In genomic region chr6:156933201-156934053, GRCh38 we compare ENCODE assay signal across 1 cellular context.
TF ChIP-seq lines count a peak whose summit lies in the region.

No MANE protein-coding gene starts in this region.

TF ChIP-seq in HepG2, 621 proteins besides CTCF, POLR2A, EP300 and RAD21 (continued from another document and continues in another):
- peak; percentile 67; the same call in 1 of the 2 replicates for TF ChIP-seq ZNF788 (CRISPR knock-in tag; IDR thresholded peaks at IDR 0.05; ENCODE audit: borderline replicate concordance)
- TF ChIP-seq ZSCAN30 (CRISPR knock-in tag; IDR thresholded peaks at IDR 0.05), result no peak
- TF ChIP-seq ZNF331 (CRISPR knock-in tag; IDR thresholded peaks at IDR 0.05), result peak; percentile 64
- TF ChIP-seq MAF1 (CRISPR knock-in tag; IDR thresholded peaks at IDR 0.05; ENCODE audit: borderline replicate concordance), result no peak
- TF ChIP-seq FOSL1 (CRISPR knock-in tag; IDR thresholded peaks at IDR 0.05; ENCODE audit: borderline replicate concordance), result no peak
- TF ChIP-seq SSRP1 (CRISPR knock-in tag; IDR thresholded peaks at IDR 0.05), result 0 out of 2 replicates have a peak, but pooled peaks have one; percentile 20
- TF ChIP-seq ZNF552 (CRISPR knock-in tag; IDR thresholded peaks at IDR 0.05; ENCODE audit: borderline replicate concordance), result no peak
- peak; percentile 47; the same call in 1 of the 2 replicates for TF ChIP-seq ZNF564 (CRISPR knock-in tag; IDR thresholded peaks at IDR 0.05)
- TF ChIP-seq GZF1 (CRISPR knock-in tag; IDR thresholded peaks at IDR 0.05), result no peak
- no peak for TF ChIP-seq HBP1 (CRISPR knock-in tag; IDR thresholded peaks at IDR 0.05; ENCODE audit: low read depth)
- no peak for TF ChIP-seq FOXA1 (IDR thresholded peaks at IDR 0.05)
- peak; percentile 74 for TF ChIP-seq FOXA1 (CRISPR knock-in tag; IDR thresholded peaks at IDR 0.05)
- no peak for TF ChIP-seq SRF (IDR thresholded peaks at IDR 0.05; ENCODE audit: low read depth, low read length)
- no peak for TF ChIP-seq BRD4 (CRISPR knock-in tag; IDR thresholded peaks at IDR 0.05)
- TF ChIP-seq MXI1 (IDR thresholded peaks at IDR 0.05; ENCODE audit: borderline replicate concordance, low read depth, low read length), result peak; percentile 60; the same call in 1 of the 3 replicates
- peak; percentile 84 for TF ChIP-seq RBM22 (optimal IDR thresholded peaks at IDR 0.05; ENCODE audit: low read length)
- peak; percentile 93 for TF ChIP-seq SALL1 (CRISPR knock-in tag; IDR thresholded peaks at IDR 0.05)
- TF ChIP-seq XRCC5 (optimal IDR thresholded peaks at IDR 0.05; ENCODE audit: low read length), result peak; percentile 75
- TF ChIP-seq ISL2 (CRISPR knock-in tag; IDR thresholded peaks at IDR 0.05), result peak; percentile 49; the same call in 1 of the 2 replicates
- peak; percentile 73 for TF ChIP-seq ZFP91 (CRISPR knock-in tag; IDR thresholded peaks at IDR 0.05; ENCODE audit: borderline replicate concordance)
- 0 out of 2 replicates have a peak, but pooled peaks have one; percentile 26 for TF ChIP-seq ZNF607 (CRISPR knock-in tag; IDR thresholded peaks at IDR 0.05; ENCODE audit: borderline replicate concordance)
- TF ChIP-seq SAFB2 (CRISPR knock-in tag; IDR thresholded peaks at IDR 0.05; ENCODE audit: borderline replicate concordance, low read depth), result no peak; the same call in 1 of the 2 replicates
- no peak for TF ChIP-seq SKIL (CRISPR knock-in tag; IDR thresholded peaks at IDR 0.05; ENCODE audit: borderline replicate concordance)
- TF ChIP-seq TEAD2 (CRISPR knock-in tag; IDR thresholded peaks at IDR 0.05), result no peak
- TF ChIP-seq ERF (CRISPR knock-in tag; IDR thresholded peaks at IDR 0.05), result peak; percentile 30; the same call in 1 of the 2 replicates
- no peak for TF ChIP-seq NONO (IDR thresholded peaks at IDR 0.05)
- TF ChIP-seq NONO (CRISPR knock-in tag; conservative IDR thresholded peaks at IDR 0.05), result peak; percentile 49; the same call in 1 of the 2 replicates
- TF ChIP-seq ZNF503 (CRISPR knock-in tag; IDR thresholded peaks at IDR 0.05), result peak; percentile 33; the same call in 1 of the 2 replicates
- TF ChIP-seq PATZ1 (CRISPR knock-in tag; IDR thresholded peaks at IDR 0.05), result peak; percentile 46; the same call in 1 of the 2 replicates
- 0 out of 2 replicates have a peak, but pooled peaks have one; percentile 12 for TF ChIP-seq LCORL (IDR thresholded peaks at IDR 0.05)
- TF ChIP-seq LCORL (CRISPR knock-in tag; IDR thresholded peaks at IDR 0.05), result peak; percentile 28; the same call in 1 of the 2 replicates
- TF ChIP-seq ZNF513 (CRISPR knock-in tag; conservative IDR thresholded peaks at IDR 0.05), result no peak
- 0 out of 2 replicates have a peak, but pooled peaks have one; percentile 28 for TF ChIP-seq ZBTB26 (CRISPR knock-in tag; IDR thresholded peaks at IDR 0.05; ENCODE audit: borderline replicate concordance)
- TF ChIP-seq ATF2 (CRISPR knock-in tag; IDR thresholded peaks at IDR 0.05), result peak; percentile 46; the same call in 1 of the 2 replicates
- TF ChIP-seq SMAD1 (CRISPR knock-in tag; IDR thresholded peaks at IDR 0.05; ENCODE audit: borderline replicate concordance, low read depth), result no peak
- peak; percentile 70 for TF ChIP-seq HNF4G (IDR thresholded peaks at IDR 0.05; ENCODE audit: borderline replicate concordance, low read depth, low read length)
- no peak for TF ChIP-seq HNF4G (CRISPR knock-in tag; IDR thresholded peaks at IDR 0.05; ENCODE audit: borderline replicate concordance, low read depth)
- 0 out of 2 replicates have a peak, but pooled peaks have one; percentile 27 for TF ChIP-seq ZMYM3 (CRISPR knock-in tag; IDR thresholded peaks at IDR 0.05)
- TF ChIP-seq TFE3 (CRISPR knock-in tag; IDR thresholded peaks at IDR 0.05), result peak; percentile 43
- 0 out of 2 replicates have a peak, but pooled peaks have one; percentile 54 for TF ChIP-seq ZBTB7B (CRISPR knock-in tag; IDR thresholded peaks at IDR 0.05)
- TF ChIP-seq ZNF577 (CRISPR knock-in tag; IDR thresholded peaks at IDR 0.05; ENCODE audit: borderline replicate concordance, low read depth), result no peak
- no peak for TF ChIP-seq ZNF556 (CRISPR knock-in tag; IDR thresholded peaks at IDR 0.05; ENCODE audit: borderline replicate concordance)
- TF ChIP-seq HIC2 (CRISPR knock-in tag; IDR thresholded peaks at IDR 0.05; ENCODE audit: low read depth), result peak; percentile 66; the same call in 1 of the 2 replicates
- peak; percentile 94 for TF ChIP-seq BHLHE40 (IDR thresholded peaks at IDR 0.05; ENCODE audit: low read length)
- TF ChIP-seq CBX5 (CRISPR knock-in tag; IDR thresholded peaks at IDR 0.05; ENCODE audit: borderline replicate concordance), result peak; percentile 59; the same call in 1 of the 2 replicates
- peak; percentile 82 for TF ChIP-seq PHF21A (CRISPR knock-in tag; IDR thresholded peaks at IDR 0.05)
- peak; percentile 89 for TF ChIP-seq ZMYM4 (CRISPR knock-in tag; IDR thresholded peaks at IDR 0.05)
- TF ChIP-seq FOXA3 (CRISPR knock-in tag; IDR thresholded peaks at IDR 0.05), result peak; percentile 73
- TF ChIP-seq NFATC3 (CRISPR knock-in tag; IDR thresholded peaks at IDR 0.05), result no peak
- TF ChIP-seq ZBTB20 (CRISPR knock-in tag; IDR thresholded peaks at IDR 0.05; ENCODE audit: borderline replicate concordance, low read depth), result 0 out of 2 replicates have a peak, but pooled peaks have one; percentile 49
